Comparison of ENCODE assay signal across 1 cellular context in the genomic region with DNA sequence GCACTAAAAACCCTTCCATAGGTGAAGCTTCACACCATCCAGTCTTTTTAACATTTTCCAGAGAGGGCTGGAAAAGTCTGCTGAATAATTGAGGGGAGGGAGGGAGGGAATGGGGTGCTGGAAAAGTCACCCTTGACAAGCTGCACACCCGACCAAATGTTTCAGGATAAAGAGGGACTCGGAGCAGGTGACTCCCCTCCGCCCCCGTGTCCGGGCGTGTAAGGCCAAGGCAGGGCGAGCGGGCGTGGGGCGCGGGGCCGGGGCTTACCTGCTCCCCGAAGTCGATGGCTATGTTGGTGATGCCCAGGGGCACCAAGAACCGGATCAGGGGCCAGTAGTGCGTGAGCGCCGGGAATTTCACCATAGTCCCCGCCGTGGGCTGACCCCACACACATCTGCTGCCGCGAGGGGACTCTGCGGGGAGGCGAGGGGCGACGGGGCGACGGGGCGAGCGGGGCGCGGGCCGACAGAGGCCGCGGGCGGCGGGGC.
TF ChIP-seq lines count a peak whose summit lies in the region.

No MANE protein-coding gene starts in this region.

TF ChIP-seq in K562, 482 proteins besides CTCF, POLR2A, EP300 and RAD21 (continued from another document):
- TF ChIP-seq ZNF592 (IDR thresholded peaks at IDR 0.05) (no peak), ZNF551 (CRISPR knock-in tag; IDR thresholded peaks at IDR 0.05) (no peak), RBM15 (IDR thresholded peaks at IDR 0.05; ENCODE audit: insufficient read depth, low read length) (no peak), PHB (CRISPR knock-in tag; IDR thresholded peaks at IDR 0.05) (no peak), NR2C1 (IDR thresholded peaks at IDR 0.05) (no peak), NR2C1 (tag; IDR thresholded peaks at IDR 0.05) (no peak), ZBTB49 (CRISPR knock-in tag; IDR thresholded peaks at IDR 0.05; ENCODE audit: borderline replicate concordance) (no peak), YY1 (IDR thresholded peaks at IDR 0.05; ENCODE audit: borderline replicate concordance in 1 of 3, control insufficient read depth in 1 of 3, extremely low read depth in 1 of 3, insufficient read depth in 3 of 3, insufficient read length in 1 of 3, insufficient replicate concordance in 2 of 3, low read depth in 1 of 3, low read length in 2 of 3) (no peak), CHAMP1 (IDR thresholded peaks at IDR 0.05) (no peak), JUN (IDR thresholded peaks at IDR 0.05; ENCODE audit: borderline replicate concordance, low read depth, low read length) (no peak), JUN (CRISPR knock-in tag; IDR thresholded peaks at IDR 0.05; ENCODE audit: borderline replicate concordance) (no peak), RFX1 (IDR thresholded peaks at IDR 0.05) (no peak)
